Comparison of ENCODE assay signal across 8 cellular contexts in the genomic region with DNA sequence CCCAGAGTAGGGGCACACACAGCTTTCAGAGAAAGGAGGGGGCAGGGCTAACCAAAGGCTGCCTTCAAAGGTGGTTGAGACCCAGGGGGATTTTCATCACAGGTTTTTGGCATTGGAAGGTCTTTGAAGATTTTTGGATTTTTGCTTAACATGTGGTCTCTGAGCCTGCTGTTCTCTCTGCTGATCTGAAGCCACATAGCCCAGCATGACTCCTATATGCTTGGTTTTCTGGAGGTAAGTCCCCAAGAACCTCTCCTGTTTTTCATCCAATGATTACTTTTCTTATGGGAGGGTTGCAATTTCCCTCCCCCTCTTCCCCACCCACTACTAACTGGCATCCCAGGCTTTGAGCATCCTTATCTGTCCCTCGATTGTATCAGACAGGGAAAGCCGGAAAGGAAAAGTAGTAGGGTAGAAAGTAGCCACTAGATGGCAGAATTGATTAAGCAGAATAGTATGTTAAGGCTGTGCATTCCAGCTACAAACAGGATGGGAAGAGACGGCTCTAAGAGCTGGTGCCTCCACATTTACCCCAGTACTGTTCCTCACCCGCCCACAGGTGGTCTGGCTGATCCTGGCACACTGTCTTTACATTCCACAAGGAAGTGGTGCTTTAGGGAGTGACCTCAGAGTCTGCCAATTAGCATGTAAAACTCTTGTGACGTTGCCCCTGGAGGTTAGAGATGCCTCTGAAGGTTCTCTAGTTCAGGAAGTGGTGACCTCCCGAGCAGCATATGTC.
A peak's percentile ranks its signal among the peaks of the same experiment; 100 is the strongest.
DNase-seq lines count a peak whose midpoint lies in the region; ATAC-seq and TF ChIP-seq lines count a peak whose summit lies in the region.

No MANE protein-coding gene starts in this region.

- H3K4me3 Mint-ChIP-seq in endodermal cell = no peak overlapping the region
- no peak overlapping the region for H3K4me3 Mint-ChIP-seq in mesothelial cell of epicardium

- peak overlapping the region; percentile 3 to 69 (median 52); a peak in 18 of 22 replicates for H3K4me2 ChIP-seq in BLaER1 treated with 17β-estradiol and CSF1 and Interleukin-3, amounts not matched to agents 10 nM and 100 nM

- ATAC-seq in GM18502 (IDR thresholded peaks at IDR 0.05; ENCODE audit: poor library complexity, unreplicated experiment) = peak; percentile 89
- ATAC-seq in HG02840 (IDR thresholded peaks at IDR 0.05; ENCODE audit: low FRiP score, unreplicated experiment) = peak; percentile 92
- peak; percentile 100 for ATAC-seq in SK-N-SH treated with all-trans-retinoic acid at 6 μM for 48 hours

- no peak overlapping the region for H3K9ac ChIP-seq in BLaER1 treated with 17β-estradiol and CSF1 and Interleukin-3, amounts not matched to agents 10 nM and 100 nM
- H3K9ac ChIP-seq in endodermal cell (ENCODE audit: extremely low read depth, low read length, poor library complexity, severe bottlenecking) = no peak overlapping the region

- TF ChIP-seq POLR2A in NB4 (IDR thresholded peaks at IDR 0.05; ENCODE audit: extremely low read depth, insufficient read length) = no peak

- no peak overlapping the region for H3K27ac ChIP-seq in BLaER1 treated with 17β-estradiol and CSF1 and Interleukin-3, amounts not matched to agents 10 nM and 100 nM
- no peak overlapping the region for H3K27ac ChIP-seq in endodermal cell (ENCODE audit: low read depth, low read length)

- H3K4me1 Mint-ChIP-seq in endodermal cell (peaks cover 4% of the 10 kb centered on the region), mesothelial cell of epicardium (peaks cover 4% of the 10 kb centered on the region)

- peak; percentile 61 for TF ChIP-seq CTCF in NB4 (IDR thresholded peaks at IDR 0.05; ENCODE audit: low read depth, low read length)
- peak; percentile 85 for TF ChIP-seq CTCF in endodermal cell (conservative IDR thresholded peaks at IDR 0.05)
- TF ChIP-seq CTCF in mesothelial cell of epicardium (IDR thresholded peaks at IDR 0.05; ENCODE audit: unreplicated experiment) = peak; percentile 58

- H3K9me3 Mint-ChIP-seq in endodermal cell (no peaks in the 10 kb centered on the region), mesothelial cell of epicardium (no peaks in the 10 kb centered on the region)

- 10 to 28% methylated on average over 2 to 6 of the region's 6 CpGs for WGBS in endodermal cell (ENCODE audit: insufficient coverage in 1 of 2, insufficient read length in 1 of 2), 2 experiments

- DNase-seq in NB4 (ENCODE audit: low read depth) = peak; percentile 78
- peak; percentile 81 for DNase-seq in endodermal cell
- no peak for DNase-seq in mesothelial cell of epicardium (ENCODE audit: low spot score in 2 of 2, unreplicated experiment in 2 of 2)
- DNase-seq in stimulated activated naive CD4-positive, alpha-beta T cell treated with Interleukin-2 at 50 U/mL for 16 hours (lab: John Stamatoyannopoulos, UW) = no peak

- H4K20me1 ChIP-seq in BLaER1 treated with 17β-estradiol and CSF1 and Interleukin-3, amounts not matched to agents 10 nM and 100 nM = no peaks in the 10 kb centered on the region

- H3K9me3 ChIP-seq in BLaER1 treated with 17β-estradiol and CSF1 and Interleukin-3, amounts not matched to agents 10 nM and 100 nM (replicated peaks in 1 of 11) = no peaks in the 10 kb centered on the region
- no peaks in the 10 kb centered on the region for H3K9me3 ChIP-seq in endodermal cell (ENCODE audit: control insufficient read depth, low read length)

- H3K36me3 ChIP-seq in BLaER1 treated with 17β-estradiol and CSF1 and Interleukin-3, amounts not matched to agents 10 nM and 100 nM = no peaks in the 10 kb centered on the region
- no peaks in the 10 kb centered on the region for H3K36me3 ChIP-seq in endodermal cell (ENCODE audit: control insufficient read depth, insufficient read depth, low read length)

- H3K27me3 Mint-ChIP-seq in endodermal cell (ENCODE audit: insufficient read depth) (no peaks in the 10 kb centered on the region), mesothelial cell of epicardium (ENCODE audit: low read depth) (peaks cover 3% of the 10 kb centered on the region)

- H3K36me3 Mint-ChIP-seq in endodermal cell (ENCODE audit: low read depth) (no peaks in the 10 kb centered on the region), mesothelial cell of epicardium (no peaks in the 10 kb centered on the region)

- no peaks in the 10 kb centered on the region for H3K27me3 ChIP-seq in BLaER1 treated with 17β-estradiol and CSF1 and Interleukin-3, amounts not matched to agents 10 nM and 100 nM
- H3K27me3 ChIP-seq in endodermal cell (ENCODE audit: control insufficient read depth, insufficient read depth, low read length, poor library complexity, severe bottlenecking) = no peaks in the 10 kb centered on the region

- peaks cover 0 to 7% (median 2%) of the 10 kb centered on the region in 10 experiments; a peak in 5 of 20 replicates for H3K4me1 ChIP-seq in BLaER1 treated with 17β-estradiol and CSF1 and Interleukin-3, amounts not matched to agents 10 nM and 100 nM
- no peaks in the 10 kb centered on the region for H3K4me1 ChIP-seq in endodermal cell (ENCODE audit: control insufficient read depth, insufficient read depth, low read length)

- H3K4me3 ChIP-seq in BLaER1 treated with 17β-estradiol and CSF1 and Interleukin-3, amounts not matched to agents 10 nM and 100 nM = peak overlapping the region in 3 of 10 experiments; percentile 12 to 51 (median 36); a peak in 4 of 20 replicates
- H3K4me3 ChIP-seq in NB4 (ENCODE audit: low read depth, low read length) (peak overlapping the region; percentile 36), endodermal cell (ENCODE audit: low read length) (no peak overlapping the region)

- H3K27ac Mint-ChIP-seq in endodermal cell (no peak overlapping the region), mesothelial cell of epicardium (no peak overlapping the region)

TF ChIP-seq in SK-N-SH treated with all-trans-retinoic acid at 6 μM for 48 hours, 23 proteins besides CTCF, POLR2A, EP300 and RAD21:
- TF ChIP-seq, protein P1, sequence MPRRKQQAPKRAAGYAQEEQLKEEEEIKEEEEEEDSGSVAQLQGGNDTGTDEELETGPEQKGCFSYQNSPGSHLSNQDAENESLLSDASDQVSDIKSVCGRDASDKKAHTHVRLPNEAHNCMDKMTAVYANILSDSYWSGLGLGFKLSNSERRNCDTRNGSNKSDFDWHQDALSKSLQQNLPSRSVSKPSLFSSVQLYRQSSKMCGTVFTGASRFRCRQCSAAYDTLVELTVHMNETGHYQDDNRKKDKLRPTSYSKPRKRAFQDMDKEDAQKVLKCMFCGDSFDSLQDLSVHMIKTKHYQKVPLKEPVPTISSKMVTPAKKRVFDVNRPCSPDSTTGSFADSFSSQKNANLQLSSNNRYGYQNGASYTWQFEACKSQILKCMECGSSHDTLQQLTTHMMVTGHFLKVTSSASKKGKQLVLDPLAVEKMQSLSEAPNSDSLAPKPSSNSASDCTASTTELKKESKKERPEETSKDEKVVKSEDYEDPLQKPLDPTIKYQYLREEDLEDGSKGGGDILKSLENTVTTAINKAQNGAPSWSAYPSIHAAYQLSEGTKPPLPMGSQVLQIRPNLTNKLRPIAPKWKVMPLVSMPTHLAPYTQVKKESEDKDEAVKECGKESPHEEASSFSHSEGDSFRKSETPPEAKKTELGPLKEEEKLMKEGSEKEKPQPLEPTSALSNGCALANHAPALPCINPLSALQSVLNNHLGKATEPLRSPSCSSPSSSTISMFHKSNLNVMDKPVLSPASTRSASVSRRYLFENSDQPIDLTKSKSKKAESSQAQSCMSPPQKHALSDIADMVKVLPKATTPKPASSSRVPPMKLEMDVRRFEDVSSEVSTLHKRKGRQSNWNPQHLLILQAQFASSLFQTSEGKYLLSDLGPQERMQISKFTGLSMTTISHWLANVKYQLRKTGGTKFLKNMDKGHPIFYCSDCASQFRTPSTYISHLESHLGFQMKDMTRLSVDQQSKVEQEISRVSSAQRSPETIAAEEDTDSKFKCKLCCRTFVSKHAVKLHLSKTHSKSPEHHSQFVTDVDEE (CRISPR knock-in tag; IDR thresholded peaks at IDR 0.05) = 0 out of 2 replicates have a peak, but pooled peaks have one; percentile 23
- TF ChIP-seq ZNF565 (CRISPR knock-in tag; conservative IDR thresholded peaks at IDR 0.05; ENCODE audit: low read depth) = no peak
- TF ChIP-seq, protein P2, sequence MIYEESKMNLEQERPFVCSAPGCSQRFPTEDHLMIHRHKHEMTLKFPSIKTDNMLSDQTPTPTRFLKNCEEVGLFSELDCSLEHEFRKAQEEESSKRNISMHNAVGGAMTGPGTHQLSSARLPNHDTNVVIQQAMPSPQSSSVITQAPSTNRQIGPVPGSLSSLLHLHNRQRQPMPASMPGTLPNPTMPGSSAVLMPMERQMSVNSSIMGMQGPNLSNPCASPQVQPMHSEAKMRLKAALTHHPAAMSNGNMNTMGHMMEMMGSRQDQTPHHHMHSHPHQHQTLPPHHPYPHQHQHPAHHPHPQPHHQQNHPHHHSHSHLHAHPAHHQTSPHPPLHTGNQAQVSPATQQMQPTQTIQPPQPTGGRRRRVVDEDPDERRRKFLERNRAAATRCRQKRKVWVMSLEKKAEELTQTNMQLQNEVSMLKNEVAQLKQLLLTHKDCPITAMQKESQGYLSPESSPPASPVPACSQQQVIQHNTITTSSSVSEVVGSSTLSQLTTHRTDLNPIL (CRISPR knock-in tag; IDR thresholded peaks at IDR 0.05; ENCODE audit: low read depth) = no peak
- TF ChIP-seq ZNF8 (CRISPR knock-in tag; IDR thresholded peaks at IDR 0.05) = no peak
- no peak for TF ChIP-seq CSDC2 (CRISPR knock-in tag; IDR thresholded peaks at IDR 0.05)
- no peak for TF ChIP-seq TCF4 (CRISPR knock-in tag; IDR thresholded peaks at IDR 0.05; ENCODE audit: borderline replicate concordance)
- no peak for TF ChIP-seq GLIS3 (CRISPR knock-in tag; IDR thresholded peaks at IDR 0.05)
- no peak for TF ChIP-seq TOX (CRISPR knock-in tag; IDR thresholded peaks at IDR 0.05; ENCODE audit: borderline replicate concordance)
- no peak for TF ChIP-seq PPARA (CRISPR knock-in tag; IDR thresholded peaks at IDR 0.05; ENCODE audit: borderline replicate concordance)
- no peak for TF ChIP-seq ESRRG (CRISPR knock-in tag; IDR thresholded peaks at IDR 0.05)
- no peak for TF ChIP-seq CSRNP3 (CRISPR knock-in tag; IDR thresholded peaks at IDR 0.05)
- TF ChIP-seq ZFP30 (CRISPR knock-in tag; IDR thresholded peaks at IDR 0.05) = peak; percentile 96
TF ChIP-seq in SK-N-SH treated with all-trans-retinoic acid at 6 μM for 48 hours: peak in this region for 2.

Comparison
In these comparisons a context has a peak if more than half of its experiments do, and no peak if none do; other contexts are left out.
1. DNase-seq: peak in NB4 (single experiment) and endodermal cell (single experiment); none in mesothelial cell of epicardium (0 of 2) and stimulated activated naive CD4-positive, alpha-beta T cell treated with Interleukin-2 at 50 U/mL for 16 hours (single experiment).
2. Peak in every context shown above with its lines, with median percentiles within 50 percentile points of each other: ATAC-seq and CTCF ChIP-seq.